In the genomic region with DNA sequence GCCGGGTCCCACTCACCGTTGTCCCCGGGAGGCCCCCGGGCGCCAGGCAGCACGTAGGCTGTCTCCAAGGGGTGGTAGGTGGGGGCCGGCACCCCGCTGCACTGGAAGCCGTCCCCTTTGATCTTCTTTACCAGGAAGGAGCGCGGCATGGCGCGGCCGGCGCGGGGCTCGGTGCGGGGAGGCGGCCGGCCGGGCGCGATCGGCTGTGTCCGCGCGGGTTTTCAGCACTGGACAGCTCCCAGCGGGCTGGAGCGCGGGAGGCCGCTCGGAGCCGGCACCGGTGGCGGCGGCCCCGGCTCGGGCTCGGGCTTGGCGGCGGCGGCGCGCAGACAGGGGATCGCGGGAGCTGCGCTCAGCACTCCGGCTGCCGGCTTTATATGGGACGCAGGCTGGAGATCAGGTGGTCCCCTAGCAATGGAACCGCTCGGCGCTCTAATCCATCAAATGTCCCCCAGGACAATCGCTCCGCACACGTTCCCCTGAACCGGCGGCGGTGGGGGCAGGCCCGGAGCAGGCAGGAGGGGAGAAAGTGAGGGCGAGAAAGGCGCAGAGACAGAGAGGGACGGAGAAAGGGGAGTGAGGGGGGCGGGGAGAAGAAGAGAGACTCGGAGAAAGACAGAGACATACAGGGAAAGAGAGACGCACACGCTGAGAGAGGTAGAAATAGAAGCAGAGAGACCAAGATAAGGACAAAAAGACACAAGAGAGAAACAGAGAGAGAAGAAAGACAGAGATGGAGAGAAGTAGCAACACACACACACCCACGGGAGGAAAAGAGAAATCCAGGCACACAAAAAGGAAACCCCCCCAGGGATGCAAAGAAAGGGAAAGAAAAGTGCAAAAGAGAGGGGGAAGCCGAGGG, we compare ENCODE assay signal across 8 cellular contexts. TPM values are rescaled to one million over a fixed set of nuclear protein-coding genes. Genes with fewer than 3 reads are reported as not detected.
A peak's percentile ranks its signal among the peaks of the same experiment; 100 is the strongest.
DNase-seq lines count a peak whose midpoint lies in the region; ATAC-seq, FAIRE-seq and TF ChIP-seq lines count a peak whose summit lies in the region.

TSS of gene SCRT2 (minus strand) at position 350 of the 862 bp plus-strand sequence. CDS start at position 149, 201 bp downstream.

- H3K36me3 Mint-ChIP-seq in natural killer cell treated with Interleukin-12 subunit alpha and Interleukin-12 subunit beta and Interleukin-15 and Interleukin-18, amount 100 ng/mL, for 72 hours = no peaks in the 10 kb centered on the region
- no peaks in the 10 kb centered on the region for H3K36me3 Mint-ChIP-seq in stimulated activated naive CD8-positive, alpha-beta T cell treated with anti-CD3 and anti-CD28 coated beads, Interleukin-15, Interleukin-2, amounts not matched to agents 100 ng/mL and 50 ng/mL, for 24 hours (ENCODE audit: low read depth)

- no peaks in the 10 kb centered on the region for H3K4me1 ChIP-seq in fibroblast of lung (ENCODE audit: control insufficient read depth, extremely low read depth, insufficient read depth, low read length)

- H2AFZ ChIP-seq in fibroblast of lung (ENCODE audit: low read length) = no peak within 1 kb of the TSS

- no peaks in the 10 kb centered on the region for H3K79me2 ChIP-seq in fibroblast of lung (ENCODE audit: control insufficient read depth, insufficient read depth, low read length)

- no peak within 1 kb of the TSS for H3K9ac ChIP-seq in fibroblast of lung (ENCODE audit: insufficient read depth, low read length)

- H3K4me3 ChIP-seq in fibroblast of lung (replicated peaks in 1 of 4; ENCODE audit: control extremely low read depth in 1 of 4, insufficient read depth in 1 of 4, low read depth in 3 of 4, low read length in 4 of 4) = no peak within 1 kb of the TSS

- H3K27ac ChIP-seq in fibroblast of lung (ENCODE audit: insufficient read depth, low read length) = no peak within 1 kb of the TSS

- H3K4me1 Mint-ChIP-seq in natural killer cell treated with Interleukin-12 subunit alpha and Interleukin-12 subunit beta and Interleukin-15 and Interleukin-18, amount 100 ng/mL, for 72 hours (ENCODE audit: low read depth in 2 of 2) = peaks cover 6 to 12% of the 10 kb centered on the region in 2 donors
- peaks cover 10% of the 10 kb centered on the region for H3K4me1 Mint-ChIP-seq in stimulated activated naive CD8-positive, alpha-beta T cell treated with anti-CD3 and anti-CD28 coated beads, Interleukin-15, Interleukin-2, amounts not matched to agents 100 ng/mL and 50 ng/mL, for 24 hours (ENCODE audit: low read depth)

- DNase-seq in GM12892 (ENCODE audit: insufficient read length) = peak; percentile 73
- DNase-seq in NCI-H748 (lab: John Stamatoyannopoulos, UW; ENCODE audit: unreplicated experiment) = peak; percentile 75
- peak; percentile 52 for DNase-seq in activated T-helper 1 cell treated with Interleukin-2 at 50 U/mL for 16 hours (ENCODE audit: low read depth)
- DNase-seq in fibroblast of lung (ENCODE audit: low read depth in 2 of 2) = peak; percentile 63 to 66
- peak; percentile 71 for DNase-seq in natural killer cell treated with Interleukin-12 subunit alpha and Interleukin-12 subunit beta and Interleukin-15 and Interleukin-18, amount 100 ng/mL, for 72 hours (ENCODE audit: low spot score)
- DNase-seq in NCI-H1092 (lab: John Stamatoyannopoulos, UW) = no peak

- peaks cover 3% of the 10 kb centered on the region for H3K9me3 Mint-ChIP-seq in natural killer cell treated with Interleukin-12 subunit alpha and Interleukin-12 subunit beta and Interleukin-15 and Interleukin-18, amount 100 ng/mL, for 72 hours
- H3K9me3 Mint-ChIP-seq in stimulated activated naive CD8-positive, alpha-beta T cell treated with anti-CD3 and anti-CD28 coated beads, Interleukin-15, Interleukin-2, amounts not matched to agents 100 ng/mL and 50 ng/mL, for 24 hours = no peaks in the 10 kb centered on the region

- H3K4me2 ChIP-seq in fibroblast of lung (ENCODE audit: extremely low read depth, insufficient read depth, low read length) = no peak within 1 kb of the TSS

- FAIRE-seq in GM12892 (lab: Jason Lieb, UNC) = no peak

- TF ChIP-seq CTCF in fibroblast of lung (conservative IDR thresholded peaks at IDR 0.05 in 1 of 2, IDR thresholded peaks at IDR 0.05 in 1 of 2; ENCODE audit: low read depth in 1 of 2, low read length in 2 of 2) = no peak

- peak within 1 kb of the TSS; percentile 37 for H3K4me3 Mint-ChIP-seq in natural killer cell treated with Interleukin-12 subunit alpha and Interleukin-12 subunit beta and Interleukin-15 and Interleukin-18, amount 100 ng/mL, for 72 hours
- no peak within 1 kb of the TSS for H3K4me3 Mint-ChIP-seq in stimulated activated naive CD8-positive, alpha-beta T cell treated with anti-CD3 and anti-CD28 coated beads, Interleukin-15, Interleukin-2, amounts not matched to agents 100 ng/mL and 50 ng/mL, for 24 hours

- H4K20me1 ChIP-seq in fibroblast of lung (ENCODE audit: control insufficient read depth, extremely low read depth, insufficient read depth, low read length) = no peaks in the 10 kb centered on the region

- peaks cover 51% of the 10 kb centered on the region for H3K27me3 ChIP-seq in fibroblast of lung (ENCODE audit: control insufficient read depth, insufficient read depth, low read length)

- no peaks in the 10 kb centered on the region for H3K9me3 ChIP-seq in fibroblast of lung (ENCODE audit: control insufficient read depth, insufficient read depth, low read depth, low read length)

- H3K27ac Mint-ChIP-seq in natural killer cell treated with Interleukin-12 subunit alpha and Interleukin-12 subunit beta and Interleukin-15 and Interleukin-18, amount 100 ng/mL, for 72 hours = no peak within 1 kb of the TSS
- H3K27ac Mint-ChIP-seq in stimulated activated naive CD8-positive, alpha-beta T cell treated with anti-CD3 and anti-CD28 coated beads, Interleukin-15, Interleukin-2, amounts not matched to agents 100 ng/mL and 50 ng/mL, for 24 hours = peak within 1 kb of the TSS; percentile 16

- ATAC-seq in natural killer cell treated with Interleukin-12 subunit alpha and Interleukin-12 subunit beta and Interleukin-15 and Interleukin-18, amount 100 ng/mL, for 72 hours = peak; percentile 81 to 92
- ATAC-seq in GM18909 (IDR thresholded peaks at IDR 0.05; ENCODE audit: poor library complexity, unreplicated experiment) = no peak

- H3K27me3 Mint-ChIP-seq in natural killer cell treated with Interleukin-12 subunit alpha and Interleukin-12 subunit beta and Interleukin-15 and Interleukin-18, amount 100 ng/mL, for 72 hours = peaks cover 46 to 53% of the 10 kb centered on the region in 2 donors
- peaks cover 79% of the 10 kb centered on the region for H3K27me3 Mint-ChIP-seq in stimulated activated naive CD8-positive, alpha-beta T cell treated with anti-CD3 and anti-CD28 coated beads, Interleukin-15, Interleukin-2, amounts not matched to agents 100 ng/mL and 50 ng/mL, for 24 hours

- no peaks in the 10 kb centered on the region for H3K36me3 ChIP-seq in fibroblast of lung (ENCODE audit: control insufficient read depth, insufficient read depth, low read length)

- TF ChIP-seq POLR2A in GM12892 (IDR thresholded peaks at IDR 0.05; ENCODE audit: low read depth, low read length) = no peak

RNA-seq across cellular contexts. Expression of gene SCRT2, which starts in this region (rescaled TPM):
- not detected for polyA plus RNA-seq in GM12892 (2012; ENCODE audit: missing spikeins)
- total RNA-seq in fibroblast of lung = not detected in 2 replicates
- not detected in 2 replicates for polyA plus RNA-seq in fibroblast of lung
- polyA plus RNA-seq in fibroblast of lung (2012) = not detected in 2 replicates
- polyA minus RNA-seq in fibroblast of lung (ENCODE audit: low replicate concordance) = not detected in 2 replicates
- not detected for total RNA-seq in natural killer cell treated with Interleukin-12 subunit alpha and Interleukin-12 subunit beta and Interleukin-15 and Interleukin-18, amount 100 ng/mL, for 72 hours

Comparison
In these comparisons a context has a peak if more than half of its experiments do, and no peak if none do; other contexts are left out.
1. Peak in DNase-seq in fibroblast of lung; RNA of the gene not detected or under 1 TPM.
2. Peak in DNase-seq and ATAC-seq in natural killer cell treated with Interleukin-12 subunit alpha and Interleukin-12 subunit beta and Interleukin-15 and Interleukin-18, amount 100 ng/mL, for 72 hours; RNA of the gene not detected or under 1 TPM.